In the genomic region with DNA sequence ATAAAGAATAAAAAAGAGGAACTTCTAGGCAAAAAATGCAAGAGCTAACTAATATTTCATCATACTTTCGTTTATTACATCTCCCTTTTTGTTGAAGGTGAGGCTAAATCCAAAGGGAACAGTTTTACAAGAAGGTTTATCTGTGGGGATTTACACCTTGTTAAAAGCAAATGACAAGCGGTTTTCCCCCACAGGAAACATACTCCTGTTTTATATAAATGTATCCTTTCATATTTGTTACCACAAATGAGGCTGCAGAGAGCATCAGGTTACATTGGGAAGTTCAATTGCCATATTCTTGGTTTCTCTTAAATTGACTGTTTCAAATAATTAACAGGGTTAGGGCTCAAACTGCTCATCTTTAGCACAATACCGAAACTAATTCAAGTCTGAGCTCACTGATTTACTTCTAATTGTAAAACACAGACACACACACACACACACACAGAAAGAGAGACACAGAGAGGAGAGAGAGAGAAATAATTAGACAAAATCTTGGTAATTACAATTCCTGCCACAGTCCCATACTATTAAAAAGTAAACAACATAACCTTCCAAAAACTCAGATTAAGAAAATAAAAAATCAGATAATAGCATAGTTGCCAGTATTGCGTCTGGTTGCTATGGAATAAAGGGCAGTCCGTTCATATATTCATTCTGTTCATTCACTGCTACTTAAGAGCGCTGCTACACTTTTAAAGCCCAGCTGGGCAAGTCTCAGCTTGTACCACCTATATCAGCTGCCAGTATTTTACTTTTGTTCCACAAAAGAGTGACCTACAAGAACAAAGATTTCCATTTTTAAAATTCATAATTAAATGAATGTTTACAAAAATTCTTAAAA, we compare ENCODE assay signal across 8 cellular contexts. TPM values are rescaled to one million over a fixed set of nuclear protein-coding genes. Genes with fewer than 3 reads are reported as not detected.
DNase-seq lines count a peak whose midpoint lies in the region; ATAC-seq and TF ChIP-seq lines count a peak whose summit lies in the region.

No MANE protein-coding gene starts in this region.

- H3K79me2 ChIP-seq in OCI-LY3 (ENCODE audit: low read length) = peaks cover 8% of the 10 kb centered on the region; the same call in 1 of the 2 replicates

- WGBS in upper lobe of left lung, 2 donors = 65 to 70% methylated on average over 6 of the region's 6 CpGs

- H3K27me3 ChIP-seq in breast epithelium = no peaks in the 10 kb centered on the region
- no peaks in the 10 kb centered on the region for H3K27me3 ChIP-seq in OCI-LY3 (ENCODE audit: low read depth, low read length)
- no peaks in the 10 kb centered on the region for H3K27me3 ChIP-seq in upper lobe of left lung

- no peak for TF ChIP-seq EP300 in upper lobe of left lung (IDR thresholded peaks at IDR 0.05)

- TF ChIP-seq POLR2A in breast epithelium (IDR thresholded peaks at IDR 0.05) (no peak), upper lobe of left lung (IDR thresholded peaks at IDR 0.05) (no peak)

- H3K9me3 ChIP-seq in breast epithelium (no peaks in the 10 kb centered on the region), OCI-LY3 (ENCODE audit: insufficient read depth, low read length) (no peaks in the 10 kb centered on the region), upper lobe of left lung (no peaks in the 10 kb centered on the region)

- H2AFZ ChIP-seq in OCI-LY3 (ENCODE audit: low read depth, low read length) = 0 out of 2 replicates have a peak overlapping the region, but pooled peaks have one; percentile 0

- peak overlapping the region; percentile 67 for H3K4me2 ChIP-seq in OCI-LY3 (ENCODE audit: low read length)

- CTCF ChIA-PET in MCF 10A (lab: Yijun Ruan, JAX) = interaction anchor here (0.6 to 3.1 kb wide), 10 partner anchors 11 to 355 kb away, joined by 3 to 12 read pairs (median 4); no protein-coding TSS in a partner anchor

- H3K4me1 ChIP-seq in breast epithelium (no peaks in the 10 kb centered on the region), OCI-LY3 (ENCODE audit: low read length) (peaks cover 41% of the 10 kb centered on the region), upper lobe of left lung (peaks cover 0 to 34% (median 14%) of the 10 kb centered on the region in 4 donors)

- ATAC-seq in HG03565 (IDR thresholded peaks at IDR 0.05; ENCODE audit: unreplicated experiment) (peak; percentile 24), upper lobe of left lung (ENCODE audit: low FRiP score in 2 of 2) (no peak)

- peak overlapping the region; percentile 71 for H3K4me3 Mint-ChIP-seq in MCF 10A (ENCODE audit: unreplicated experiment)

- DNase-seq in MCF 10A (ENCODE audit: unreplicated experiment) = peak; percentile 70
- no peak for DNase-seq in breast epithelium (ENCODE audit: low spot score in 2 of 2)
- peak; percentile 5 for DNase-seq in fibroblast of mammary gland (ENCODE audit: low read depth)
- DNase-seq in upper lobe of left lung = no peak
- DNase-seq in NCI-H82 (lab: John Stamatoyannopoulos, UW) = no peak
- no peak for DNase-seq in hepatic stellate cell (ENCODE audit: low spot score)

- peaks cover 6% of the 10 kb centered on the region for H3K36me3 Mint-ChIP-seq in MCF 10A (ENCODE audit: insufficient read depth, unreplicated experiment)

- no peaks in the 10 kb centered on the region for H3K36me3 ChIP-seq in breast epithelium
- H3K36me3 ChIP-seq in OCI-LY3 (replicated peaks; ENCODE audit: low read depth, low read length) = no peaks in the 10 kb centered on the region
- H3K36me3 ChIP-seq in upper lobe of left lung = no peaks in the 10 kb centered on the region

- intact Hi-C loops in MCF 10A (cut with micrococcal nuclease) = loop anchor here (1.0 kb wide), 1 partner anchor 17 kb away; no protein-coding TSS in a partner anchor
- intact Hi-C loops in breast epithelium (cut with DNase I; ENCODE audit: low total_unique reads) = no loop called here

- H3K9ac ChIP-seq in OCI-LY3 (ENCODE audit: low read length) = peak overlapping the region; percentile 56

- H3K27ac ChIP-seq in breast epithelium (peak overlapping the region in 1 of 2 donors; percentile 30), OCI-LY3 (ENCODE audit: low read length) (peak overlapping the region; percentile 79), upper lobe of left lung (peak overlapping the region in 3 of 4 donors; percentile 24 to 55 (median 49))

- no peaks in the 10 kb centered on the region for H3K9me3 Mint-ChIP-seq in MCF 10A (ENCODE audit: unreplicated experiment)

- peaks cover 17% of the 10 kb centered on the region for H3K4me1 Mint-ChIP-seq in MCF 10A (ENCODE audit: insufficient read depth, unreplicated experiment)

- BruUV-seq in MCF 10A (replicated peaks; lab: Mats Ljungman, UMichigan) = TSS peak; percentile 94

- H3K4me3 ChIP-seq in breast epithelium (peak overlapping the region in 1 of 3 donors; percentile 22), OCI-LY3 (ENCODE audit: low read length) (peak overlapping the region; percentile 50), fibroblast of mammary gland (ENCODE audit: control insufficient read depth, low read depth, low read length) (no peak overlapping the region), upper lobe of left lung (peak overlapping the region in 1 of 4 donors; percentile 22)

- H3K27me3 Mint-ChIP-seq in MCF 10A (ENCODE audit: insufficient read depth, unreplicated experiment) = no peaks in the 10 kb centered on the region

- no peaks in the 10 kb centered on the region for H4K20me1 ChIP-seq in OCI-LY3 (ENCODE audit: insufficient read depth, low read length)

- H3K27ac Mint-ChIP-seq in MCF 10A (ENCODE audit: low read depth, unreplicated experiment) = peak overlapping the region; percentile 89

- POLR2A ChIA-PET in MCF 10A (lab: Yijun Ruan, JAX) = interaction anchor here (0.6 to 4.5 kb wide), 15 partner anchors 9 to 670 kb away, joined by 3 to 128 read pairs (median 5); partner anchors contain the start of genes PUM3 and RFX3

- TF ChIP-seq CTCF in MCF 10A (IDR thresholded peaks at IDR 0.05; ENCODE audit: unreplicated experiment) = no peak
- no peak for TF ChIP-seq CTCF in breast epithelium (IDR thresholded peaks at IDR 0.05)
- no peak for TF ChIP-seq CTCF in OCI-LY3 (IDR thresholded peaks at IDR 0.05; ENCODE audit: low read depth, low read length)
- TF ChIP-seq CTCF in fibroblast of mammary gland (conservative IDR thresholded peaks at IDR 0.05; ENCODE audit: control insufficient read depth, insufficient read depth, low read depth, low read length) = no peak
- TF ChIP-seq CTCF in upper lobe of left lung (IDR thresholded peaks at IDR 0.05) = no peak

RNA-seq across cellular contexts. Expression of gene RFX3, which starts 17.0 kb away (rescaled TPM):
- 9.2 and 9.7 TPM in 2 replicates for total RNA-seq in MCF 10A (2022)
- 10 to 100 TPM in 2 of 3 donors, 1 to 10 TPM in 1; 9.3 to 18.0 (median 13.8) TPM for total RNA-seq in breast epithelium
- 10 to 100 TPM in 5 of 6 donors, 1 to 10 TPM in 1; 7.3 to 32.0 (median 19.9) TPM for total RNA-seq in upper lobe of left lung

Comparison
In these comparisons a context has a peak if more than half of its experiments do, and no peak if none do; other contexts are left out.
1. DNase-seq: peak in MCF 10A (single experiment) and fibroblast of mammary gland (single experiment); none in breast epithelium (0 of 2), upper lobe of left lung (0 of 2), NCI-H82 (single experiment) and hepatic stellate cell (single experiment).